ENCODE assay signal across 7 cellular contexts in genomic region chr3:49841126-49841525, GRCh38. TPM values are rescaled to one million over a fixed set of nuclear protein-coding genes. Genes with fewer than 3 reads are reported as not detected.
DNase-seq lines count a peak whose midpoint lies in the region; ATAC-seq and TF ChIP-seq lines count a peak whose summit lies in the region.
"Had no signal": no experiment of that assay in that cellular context is flagged by ENCODE, and none has a peak within 500 bp of the region (broad histone marks: within the 10 kb centered on the region; RNA-seq: fewer than 3 reads in every experiment).

No MANE protein-coding gene starts in this region.

- H3K27me3 Mint-ChIP-seq in brain = no peaks in the 10 kb centered on the region

- H3K9me3 Mint-ChIP-seq in brain = no peaks in the 10 kb centered on the region

- H3K4me1 Mint-ChIP-seq in brain = peaks cover 45% of the 10 kb centered on the region

- peak overlapping the region; percentile 41 to 99 (median 91) for H3K27ac Mint-ChIP-seq in brain

- DNase-seq in ACHN (peak; percentile 35), HFF-Myc (ENCODE audit: extremely low read depth, low read depth) (no peak), hippocampal formation (lab: John Stamatoyannopoulos, UW) (no peak)
- DNase-seq: adrenal gland had no signal

- TF ChIP-seq CTCF in HFF-Myc (IDR thresholded peaks at IDR 0.05; ENCODE audit: low read depth, low read length, missing control alignments) = peak; percentile 47
- peak; percentile 42 to 65 for TF ChIP-seq CTCF in brain (conservative IDR thresholded peaks at IDR 0.05)

- H3K4me3 Mint-ChIP-seq in brain = peak overlapping the region in 1 of 5 experiments; percentile 32

- H3K36me3 Mint-ChIP-seq in brain = no peaks in the 10 kb centered on the region

- no peak overlapping the region for H3K4me3 ChIP-seq in HFF-Myc (replicated peaks; ENCODE audit: low read depth, low read length)
- H3K4me3 ChIP-seq: adrenal gland had no signal

- ATAC-seq in HG02840 (IDR thresholded peaks at IDR 0.05; ENCODE audit: low FRiP score, unreplicated experiment) (no peak), HG03175 (IDR thresholded peaks at IDR 0.05; ENCODE audit: unreplicated experiment) (no peak)

- in situ Hi-C loops in ACHN (cut with HindIII; ENCODE audit: low pct_ligation_motif_present, low pct_unique_long_range_greater_than_20kb, low sequenced_read_pairs) = no loop called here

RNA-seq across cellular contexts. Expression of gene TRAIP, which starts 15.2 kb away (rescaled TPM):
- 6.8 TPM for polyA plus RNA-seq in brain (ENCODE audit: insufficient read depth, low read depth, low replicate concordance)

RNA-seq across cellular contexts. Expression of gene UBA7, which starts 27.4 kb away (rescaled TPM):
- polyA plus RNA-seq in brain (ENCODE audit: insufficient read depth, low read depth, low replicate concordance) = 3.4 TPM

RNA-seq across cellular contexts. Expression of gene CAMKV, which starts 28.6 kb away (rescaled TPM):
- 28.5 TPM for polyA plus RNA-seq in brain (ENCODE audit: insufficient read depth, low read depth, low replicate concordance)

RNA-seq across cellular contexts. Expression of gene INKA1, which starts 38.1 kb away (rescaled TPM):
- polyA plus RNA-seq in brain (ENCODE audit: insufficient read depth, low read depth, low replicate concordance) = 2.1 TPM

RNA-seq across cellular contexts. Expression of gene CDHR4, which starts 41.5 kb away (rescaled TPM):
- polyA plus RNA-seq in brain (ENCODE audit: insufficient read depth, low read depth, low replicate concordance) = not detected
